8 cellular contexts compared by ENCODE assay signal in genomic region chr17:5282639-5283217, GRCh38. TPM values are rescaled to one million over a fixed set of nuclear protein-coding genes. Genes with fewer than 3 reads are reported as not detected.
DNase-seq lines count a peak whose midpoint lies in the region; ATAC-seq and TF ChIP-seq lines count a peak whose summit lies in the region.

No MANE protein-coding gene starts in this region.

- no peak for TF ChIP-seq POLR2A in prostate gland (IDR thresholded peaks at IDR 0.05)

- H3K9ac ChIP-seq in Loucy (ENCODE audit: low read depth, low read length, poor library complexity, severe bottlenecking): peak overlapping the region; percentile 84

- no peaks in the 10 kb centered on the region for H3K36me3 ChIP-seq in Loucy (ENCODE audit: insufficient read depth, low read length)
- H3K36me3 ChIP-seq in prostate gland: no peaks in the 10 kb centered on the region

- H3K27me3 ChIP-seq in Loucy (ENCODE audit: insufficient read depth, low read length, poor library complexity, severe bottlenecking) (no peaks in the 10 kb centered on the region), prostate gland (replicated peaks; ENCODE audit: insufficient read depth) (no peaks in the 10 kb centered on the region)

- peaks cover 51% of the 10 kb centered on the region for H3K79me2 ChIP-seq in Loucy (ENCODE audit: insufficient read depth, low read length)

- no peak for TF ChIP-seq CTCF in Loucy (conservative IDR thresholded peaks at IDR 0.05; ENCODE audit: low read length)
- TF ChIP-seq CTCF in prostate gland (IDR thresholded peaks at IDR 0.05): no peak
- no peak for TF ChIP-seq CTCF in GM13977 (IDR thresholded peaks at IDR 0.05; ENCODE audit: extremely low read depth, insufficient read depth, missing control alignments)

- DNase-seq in activated T-cell treated with anti-CD3 and anti-CD28 coated beads, Interleukin-2, amount 50 U/mL, for 48 hours: peak; percentile 49 to 54
- DNase-seq in globus pallidus (ENCODE audit: low spot score) (peak; percentile 30), prostate gland (ENCODE audit: low spot score) (no peak), GM13977 (ENCODE audit: low spot score) (no peak), DMS114 treated with DMSO at 0.1 percent for 48 hours (lab: John Stamatoyannopoulos, UW; ENCODE audit: unreplicated experiment) (no peak), NCI-H1048 (lab: John Stamatoyannopoulos, UW) (no peak)

- peak overlapping the region; percentile 20 to 90 for H3K27ac ChIP-seq in prostate gland

- H3K4me2 ChIP-seq in Loucy (ENCODE audit: low read depth, low read length, poor library complexity, severe bottlenecking): peak overlapping the region; percentile 97

- H2AFZ ChIP-seq in Loucy (ENCODE audit: low read length): no peak overlapping the region

- no peaks in the 10 kb centered on the region for H3K9me3 ChIP-seq in Loucy (ENCODE audit: insufficient read depth, low read depth, low read length)
- H3K9me3 ChIP-seq in prostate gland: no peaks in the 10 kb centered on the region

- H4K20me1 ChIP-seq in Loucy (ENCODE audit: insufficient read depth, low read length, poor library complexity, severe bottlenecking): peaks cover 40% of the 10 kb centered on the region

- WGBS in prostate gland: 1% methylated on average over 34 of the region's 35 CpGs

- H3K4me3 ChIP-seq in Loucy (ENCODE audit: low read length, poor library complexity, severe bottlenecking) (peak overlapping the region; percentile 99), prostate gland (peak overlapping the region; percentile 87 to 96)

- no peaks in the 10 kb centered on the region for H3K9me2 ChIP-seq in Loucy (replicated peaks; ENCODE audit: low read depth, low read length)

- H3F3A ChIP-seq in Loucy (ENCODE audit: low read depth): no peaks in the 10 kb centered on the region

- ATAC-seq in GM19438 (IDR thresholded peaks at IDR 0.05; ENCODE audit: low read depth, unreplicated experiment): peak; percentile 9

- peaks cover 30% of the 10 kb centered on the region for H3K4me1 ChIP-seq in Loucy (ENCODE audit: insufficient read depth, low read length, poor library complexity, severe bottlenecking)
- no peaks in the 10 kb centered on the region for H3K4me1 ChIP-seq in prostate gland (replicated peaks)

- intact Hi-C loops in prostate gland (cut with DNase I): no loop called here

- in situ Hi-C loops in GM13977 (cut with MboI; ENCODE audit: low pct_unique_long_range_greater_than_20kb, low sequenced_read_pairs, unreplicated experiment): no loop called here

RNA-seq across cellular contexts. Expression of gene RABEP1, which starts 0.6 kb away (rescaled TPM):
- total RNA-seq in prostate gland: 10 to 100 TPM; 38.9 to 54.7 TPM

RNA-seq across cellular contexts. Expression of gene SCIMP, which starts 48.1 kb away (rescaled TPM):
- 1 to 10 TPM in 1 of 2 donors, under 1 TPM in 1; 0.68 to 2.3 TPM for total RNA-seq in prostate gland

Comparison
In these comparisons a context has a peak if more than half of its experiments do, and no peak if none do; other contexts are left out.
1. DNase-seq: peak in activated T-cell treated with anti-CD3 and anti-CD28 coated beads, Interleukin-2, amount 50 U/mL, for 48 hours (2 of 2) and globus pallidus (single experiment); none in prostate gland (single experiment), GM13977 (single experiment), DMS114 treated with DMSO at 0.1 percent for 48 hours (single experiment) and NCI-H1048 (single experiment).